8 cellular contexts compared by ENCODE assay signal in the genomic region with DNA sequence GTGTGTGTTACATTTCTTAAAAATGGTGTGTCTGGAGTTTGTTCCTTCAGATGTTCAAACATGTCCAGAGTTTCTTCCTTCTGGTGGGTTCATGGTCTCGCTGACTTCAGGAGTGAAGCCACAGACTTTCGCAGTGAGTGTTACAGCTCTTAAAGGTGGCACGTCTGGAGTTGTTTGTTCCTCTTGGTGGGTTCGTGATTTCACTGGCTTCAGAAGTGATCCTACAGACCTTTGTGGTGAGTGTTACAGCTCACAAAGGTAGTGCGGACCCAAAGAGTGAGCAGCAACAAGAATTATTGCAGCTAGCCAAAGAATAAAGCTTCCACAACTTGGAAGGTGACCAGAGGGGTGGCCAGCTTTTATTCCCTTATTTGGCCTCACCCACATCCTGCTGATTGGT.
DNase-seq lines count a peak whose midpoint lies in the region; ATAC-seq and TF ChIP-seq lines count a peak whose summit lies in the region.
"Not testable (repeated sequence)": the region's sequence is repeated elsewhere in the genome, so short reads cannot be mapped to it uniquely, and the experiment has no call there.

No MANE protein-coding gene starts in this region.

- H3K4me1 Mint-ChIP-seq in HFFc6 (ENCODE audit: low read depth): peaks cover 55% of the 10 kb centered on the region
- peaks cover 15% of the 10 kb centered on the region for H3K4me1 Mint-ChIP-seq in activated CD4-positive, alpha-beta T cell treated with anti-CD3 and anti-CD28 coated beads for 36 hours

- H3K4me1 ChIP-seq in Panc1 (ENCODE audit: control insufficient read depth, insufficient read depth, low read length): peaks cover 23% of the 10 kb centered on the region
- H3K4me1 ChIP-seq in RWPE2 (ENCODE audit: insufficient read depth, poor library complexity, severe bottlenecking): peaks cover 18% of the 10 kb centered on the region
- H3K4me1 ChIP-seq in neutrophil (ENCODE audit: control insufficient read depth in 1 of 2, insufficient read depth in 1 of 2, low read depth in 1 of 2, low read length in 1 of 2): peaks cover 31 to 47% of the 10 kb centered on the region in 2 experiments

- in situ Hi-C loops in Panc1 (cut with HindIII; ENCODE audit: low pct_unique_long_range_greater_than_20kb, low sequenced_read_pairs): not testable (repeated sequence)

- not testable (repeated sequence) for H3K27me3 ChIP-seq in Panc1 (ENCODE audit: control insufficient read depth, insufficient read depth, low read length); RWPE2 (ENCODE audit: insufficient read depth, poor library complexity, severe bottlenecking); neutrophil

- not testable (repeated sequence) for DNase-seq in HFFc6; Panc1 (ENCODE audit: low read depth, low spot score); RWPE2 (ENCODE audit: low spot score)
- DNase-seq in activated CD4-positive, alpha-beta T cell treated with anti-CD3 and anti-CD28 coated beads for 36 hours: peak; percentile 9
- DNase-seq in coronary artery (ENCODE audit: low spot score) (peak; percentile 26), left lobe of liver (ENCODE audit: low spot score) (peak; percentile 23)
- peak; percentile 14 for DNase-seq in stimulated activated CD8-positive, alpha-beta memory T cell treated with anti-CD3 and anti-CD28 coated beads, Interleukin-4, amount 100 ng/mL, for 48 hours

- CTCF ChIA-PET in Panc1 (lab: Charles Lee); activated CD4-positive, alpha-beta T cell treated with anti-CD3 and anti-CD28 coated beads for 36 hours (lab: Charles Lee): not testable (repeated sequence)

- BruUV-seq in Panc1 (replicated peaks; lab: Mats Ljungman, UMichigan): not testable (repeated sequence)

- not testable (repeated sequence) for TF ChIP-seq CTCF in HFFc6 (IDR thresholded peaks at IDR 0.05); Panc1 (IDR thresholded peaks at IDR 0.05); RWPE2 (IDR thresholded peaks at IDR 0.05; ENCODE audit: poor library complexity, severe bottlenecking); coronary artery (IDR thresholded peaks at IDR 0.05); neutrophil (IDR thresholded peaks at IDR 0.05)

- H3K9me3 ChIP-seq in Panc1 (ENCODE audit: control insufficient read depth, insufficient read depth, low read depth, low read length); RWPE2 (ENCODE audit: severe bottlenecking); neutrophil: not testable (repeated sequence)

- not testable (repeated sequence) for H3K9me3 Mint-ChIP-seq in HFFc6; activated CD4-positive, alpha-beta T cell treated with anti-CD3 and anti-CD28 coated beads for 36 hours (ENCODE audit: low read depth)

- not testable (repeated sequence) for H3K4me3 Mint-ChIP-seq in HFFc6; activated CD4-positive, alpha-beta T cell treated with anti-CD3 and anti-CD28 coated beads for 36 hours

- POLR2A ChIA-PET in Panc1 (lab: Charles Lee): interaction anchor here (0.6 kb wide), 1 partner anchor 119 kb away, joined by 4 read pairs; no protein-coding TSS in a partner anchor
- POLR2A ChIA-PET in activated CD4-positive, alpha-beta T cell treated with anti-CD3 and anti-CD28 coated beads for 36 hours (lab: Charles Lee): not testable (repeated sequence)

- intact Hi-C loops in Panc1 (cut with micrococcal nuclease; ENCODE audit: unreplicated experiment); activated CD4-positive, alpha-beta T cell treated with anti-CD3 and anti-CD28 coated beads for 36 hours (cut with DNase I, micrococcal nuclease): not testable (repeated sequence)

- ATAC-seq in Panc1; RWPE2 (ENCODE audit: low read depth); activated CD4-positive, alpha-beta T cell treated with anti-CD3 and anti-CD28 coated beads for 36 hours; left lobe of liver: not testable (repeated sequence)

- H3K36me3 ChIP-seq in Panc1 (ENCODE audit: control insufficient read depth, insufficient read depth, low read length); RWPE2 (ENCODE audit: low read depth); neutrophil: not testable (repeated sequence)

- H3K36me3 Mint-ChIP-seq in HFFc6 (ENCODE audit: low read depth); activated CD4-positive, alpha-beta T cell treated with anti-CD3 and anti-CD28 coated beads for 36 hours (ENCODE audit: low read depth): not testable (repeated sequence)

- H3K27ac Mint-ChIP-seq in HFFc6: peak overlapping the region; percentile 87
- not testable (repeated sequence) for H3K27ac Mint-ChIP-seq in activated CD4-positive, alpha-beta T cell treated with anti-CD3 and anti-CD28 coated beads for 36 hours

- H3K27ac ChIP-seq in Panc1 (ENCODE audit: low read length) (0 out of 2 replicates have a peak overlapping the region, but pooled peaks have one; percentile 17), RWPE2 (ENCODE audit: poor library complexity, severe bottlenecking) (peak overlapping the region; percentile 69), neutrophil (peak overlapping the region; percentile 47)
- not testable (repeated sequence) for H3K27ac ChIP-seq in coronary artery

- not testable (repeated sequence) for H3K4me3 ChIP-seq in Panc1 (ENCODE audit: low read depth in 2 of 2, low read length in 2 of 2); RWPE2 (ENCODE audit: severe bottlenecking); coronary artery; neutrophil (ENCODE audit: low read depth in 1 of 2, low read length in 1 of 2)

- not testable (repeated sequence) for H3K27me3 Mint-ChIP-seq in HFFc6 (ENCODE audit: insufficient read depth)
- peaks cover 44% of the 10 kb centered on the region for H3K27me3 Mint-ChIP-seq in activated CD4-positive, alpha-beta T cell treated with anti-CD3 and anti-CD28 coated beads for 36 hours
